ENCODE assay signal across 17 cellular contexts in genomic region chr15:90705212-90705611, GRCh38. TPM values are rescaled to one million over a fixed set of nuclear protein-coding genes. Genes with fewer than 3 reads are reported as not detected.
DNase-seq lines count a peak whose midpoint lies in the region; ATAC-seq and TF ChIP-seq lines count a peak whose summit lies in the region.
"Had no signal": no experiment of that assay in that cellular context is flagged by ENCODE, and none has a peak within 500 bp of the region (broad histone marks: within the 10 kb centered on the region; RNA-seq: fewer than 3 reads in every experiment).

No MANE protein-coding gene starts in this region.

- no peak for ATAC-seq in HCT116
- no peak for ATAC-seq in GM18511 (IDR thresholded peaks at IDR 0.05; ENCODE audit: unreplicated experiment)
- ATAC-seq: CD8-positive, alpha-beta T cell; HepG2 had no signal

- H3K79me2 ChIP-seq in HCT116 (ENCODE audit: insufficient read depth, low read length) (no peaks in the 10 kb centered on the region), neural progenitor cell (ENCODE audit: low read depth) (no peaks in the 10 kb centered on the region), mammary epithelial cell (ENCODE audit: insufficient read depth, low read length) (no peaks in the 10 kb centered on the region)

- peaks cover 4% of the 10 kb centered on the region for H3K9me3 Mint-ChIP-seq in neural progenitor cell

- H3K4me2 ChIP-seq in HCT116 (ENCODE audit: low read length) (no peak overlapping the region), neural progenitor cell (no peak overlapping the region), mammary epithelial cell (ENCODE audit: insufficient read depth, low read depth, low read length) (no peak overlapping the region)
- H3K4me2 ChIP-seq: BLaER1 treated with 17β-estradiol and CSF1 and Interleukin-3, amounts not matched to agents 10 nM and 100 nM had no signal

- POLR2A ChIA-PET in HCT116 (lab: Charles Lee), result no interaction called here

- peaks cover 7% of the 10 kb centered on the region for H3F3A ChIP-seq in neural progenitor cell (ENCODE audit: low read depth)

- TF ChIP-seq CTCF in HCT116 (IDR thresholded peaks at IDR 0.05 in 2 of 3, conservative IDR thresholded peaks at IDR 0.05 in 1 of 3; ENCODE audit: borderline replicate concordance in 1 of 3, insufficient read depth in 1 of 3, low read depth in 2 of 3, low read length in 2 of 3), result no peak
- no peak for TF ChIP-seq CTCF in neural progenitor cell (IDR thresholded peaks at IDR 0.05)
- no peak for TF ChIP-seq CTCF in mammary epithelial cell (conservative IDR thresholded peaks at IDR 0.05 in 1 of 2, IDR thresholded peaks at IDR 0.05 in 1 of 2; ENCODE audit: extremely low read depth in 1 of 2, insufficient read depth in 1 of 2, low read depth in 1 of 2, low read length in 2 of 2)

- in situ Hi-C loops in mammary epithelial cell (cut with MboI; ENCODE audit: low sequenced_read_pairs in 2 of 2), result loop anchor here in 1 of 2 donors (10.0 kb wide), 1 partner anchor 60 kb away; no protein-coding TSS in a partner anchor

- H3K4me1 ChIP-seq in HCT116 (ENCODE audit: control insufficient read depth in 1 of 2, insufficient read depth in 2 of 2, low read length in 2 of 2), result peaks cover 9 to 20% of the 10 kb centered on the region in 2 experiments; a peak in 3 of 4 replicates
- H3K4me1 ChIP-seq in neural progenitor cell, result peaks cover 6% of the 10 kb centered on the region
- no peaks in the 10 kb centered on the region for H3K4me1 ChIP-seq in mammary epithelial cell (ENCODE audit: insufficient read depth, low read length)

- H3K27ac Mint-ChIP-seq in neural progenitor cell, result peak overlapping the region; percentile 1
- H3K27ac Mint-ChIP-seq: B cell; CD8-positive, alpha-beta T cell had no signal

- H3K36me3 ChIP-seq in HCT116 (ENCODE audit: control insufficient read depth in 1 of 2, insufficient read depth in 2 of 2, low read length in 2 of 2) (no peaks in the 10 kb centered on the region), neural progenitor cell (no peaks in the 10 kb centered on the region), mammary epithelial cell (ENCODE audit: insufficient read depth, low read length) (no peaks in the 10 kb centered on the region)

- H3K4me1 Mint-ChIP-seq in neural progenitor cell, result peaks cover 4% of the 10 kb centered on the region
- H3K4me1 Mint-ChIP-seq: B cell had no signal

- WGBS in mammary epithelial cell (ENCODE audit: low coverage, missing lambda C conversion rate), result 100% methylated on average over 3 of the region's 4 CpGs

- H2AFZ ChIP-seq in HCT116 (ENCODE audit: low read depth, low read length, poor library complexity, severe bottlenecking) (no peak overlapping the region), neural progenitor cell (replicated peaks) (no peak overlapping the region), mammary epithelial cell (ENCODE audit: low read depth, low read length) (no peak overlapping the region)

- no peak overlapping the region for H3K4me3 ChIP-seq in HCT116 (replicated peaks in 1 of 2; ENCODE audit: low read depth in 1 of 2, low read length in 2 of 2)
- no peak overlapping the region for H3K4me3 ChIP-seq in neural progenitor cell
- no peak overlapping the region for H3K4me3 ChIP-seq in mammary epithelial cell (replicated peaks in 1 of 3; ENCODE audit: insufficient read depth in 1 of 3, low read depth in 2 of 3, low read length in 3 of 3)
- H3K4me3 ChIP-seq: BLaER1 treated with 17β-estradiol and CSF1 and Interleukin-3, amounts not matched to agents 10 nM and 100 nM had no signal

- peaks cover 22% of the 10 kb centered on the region for H3K36me3 Mint-ChIP-seq in neural progenitor cell

- no peaks in the 10 kb centered on the region for H3K27me3 ChIP-seq in HCT116 (ENCODE audit: insufficient read depth, low read length)
- no peaks in the 10 kb centered on the region for H3K27me3 ChIP-seq in neural progenitor cell
- H3K27me3 ChIP-seq in mammary epithelial cell (ENCODE audit: insufficient read depth, low read length), result no peaks in the 10 kb centered on the region
- H3K27me3 ChIP-seq: BLaER1 treated with 17β-estradiol and CSF1 and Interleukin-3, amounts not matched to agents 10 nM and 100 nM had no signal

- BruUV-seq in HCT116 (replicated peaks; lab: Mats Ljungman, UMichigan) (no TSS peak), mammary epithelial cell (replicated peaks; lab: Mats Ljungman, UMichigan) (no TSS peak)

- H3K9me3 ChIP-seq in HCT116 (ENCODE audit: control insufficient read depth in 1 of 2, insufficient read depth in 1 of 2, low read depth in 1 of 2, low read length in 2 of 2) (no peaks in the 10 kb centered on the region), neural progenitor cell (ENCODE audit: low read depth) (no peaks in the 10 kb centered on the region), mammary epithelial cell (replicated peaks; ENCODE audit: insufficient read depth, low read length) (no peaks in the 10 kb centered on the region)

- dilution Hi-C loops in mammary epithelial cell (cut with HindIII; ENCODE audit: low sequenced_read_pairs), result no loop called here

- no peak for TF ChIP-seq POLR2A in HCT116 (IDR thresholded peaks at IDR 0.05; ENCODE audit: borderline replicate concordance, extremely low read depth, insufficient read depth, insufficient read length)

- DNase-seq in NCI-H345 (lab: John Stamatoyannopoulos, UW) (peak; percentile 17), NCI-H345 treated with DMSO at 0.1 percent for 48 hours (lab: John Stamatoyannopoulos, UW; ENCODE audit: unreplicated experiment) (no peak), HCT116 (ENCODE audit: low read depth, low spot score) (no peak), RPMI8226 (peak; percentile 0), neural progenitor cell (ENCODE audit: low spot score) (no peak), mammary epithelial cell (no peak)
- DNase-seq: 8988T; Calu3; CD8-positive, alpha-beta T cell; DMS79 treated with DMSO at 0.1 percent for 48 hours; GF-D8; GOT3; H7 had no signal

- CTCF ChIA-PET in HCT116 (lab: Charles Lee), result no interaction called here
- CTCF ChIA-PET in mammary epithelial cell (lab: Charles Lee; ENCODE audit: low non-redundant PET), result no interaction called here

- no peaks in the 10 kb centered on the region for H3K9me2 ChIP-seq in HCT116 (ENCODE audit: insufficient read depth)

- intact Hi-C loops in HCT116 (cut with micrococcal nuclease) (no loop called here), mammary epithelial cell (cut with micrococcal nuclease) (no loop called here)

- RAD21 ChIA-PET in HCT116 (lab: Charles Lee; ENCODE audit: low non-redundant PET in 1 of 2, low total read pairs in 2 of 2, uncharacterized antibody in 2 of 2, unreplicated experiment in 2 of 2), result interaction anchor here in 1 of 2 experiments (0.7 kb wide), 1 partner anchor 132 kb away, joined by 3 read pairs; no protein-coding TSS in a partner anchor

- no peak for TF ChIP-seq RAD21 in HCT116 (IDR thresholded peaks at IDR 0.05; ENCODE audit: low read depth)

- H4K20me1 ChIP-seq in HCT116 (ENCODE audit: insufficient read depth) (no peaks in the 10 kb centered on the region), neural progenitor cell (ENCODE audit: low read depth) (peaks cover 5% of the 10 kb centered on the region), mammary epithelial cell (ENCODE audit: insufficient read depth, low read length) (no peaks in the 10 kb centered on the region)
- H4K20me1 ChIP-seq: BLaER1 treated with 17β-estradiol and CSF1 and Interleukin-3, amounts not matched to agents 10 nM and 100 nM had no signal

- H3K27ac ChIP-seq in HCT116 (ENCODE audit: low read depth, low read length), result no peak overlapping the region
- no peak overlapping the region for H3K27ac ChIP-seq in neural progenitor cell
- no peak overlapping the region for H3K27ac ChIP-seq in mammary epithelial cell (ENCODE audit: insufficient read depth, low read depth, low read length)
- H3K27ac ChIP-seq: BLaER1 treated with 17β-estradiol and CSF1 and Interleukin-3, amounts not matched to agents 10 nM and 100 nM had no signal

- H3K27me3 Mint-ChIP-seq in neural progenitor cell (ENCODE audit: insufficient read depth, low read depth), result peaks cover 3% of the 10 kb centered on the region
- H3K27me3 Mint-ChIP-seq: B cell had no signal

- H3K4me3 Mint-ChIP-seq in neural progenitor cell, result no peak overlapping the region
- H3K4me3 Mint-ChIP-seq: B cell; CD8-positive, alpha-beta T cell had no signal

- H3K9ac ChIP-seq in HCT116 (ENCODE audit: low read length), result no peak overlapping the region
- H3K9ac ChIP-seq in neural progenitor cell, result no peak overlapping the region
- H3K9ac ChIP-seq in mammary epithelial cell (ENCODE audit: insufficient read depth, low read length), result no peak overlapping the region
- H3K9ac ChIP-seq: BLaER1 treated with 17β-estradiol and CSF1 and Interleukin-3, amounts not matched to agents 10 nM and 100 nM had no signal

TF ChIP-seq in HCT116, 20 proteins besides CTCF, POLR2A, EP300 and RAD21:
- no peak for TF ChIP-seq POLR2AphosphoS5 (IDR thresholded peaks at IDR 0.05; ENCODE audit: low read depth, low read length)
- no peak for TF ChIP-seq REST (IDR thresholded peaks at IDR 0.05; ENCODE audit: low read depth)
- TF ChIP-seq ZFX (IDR thresholded peaks at IDR 0.05), result 0 out of 2 replicates have a peak, but pooled peaks have one; percentile 13
- no peak for TF ChIP-seq EZH2 (IDR thresholded peaks at IDR 0.05)
TF ChIP-seq in HCT116: peak in this region for 1.

RNA-seq across cellular contexts. Expression of gene BLM, which starts 11.9 kb away (rescaled TPM):
- total RNA-seq in HCT116 (2021; ENCODE audit: unreplicated experiment) (24.6 TPM), neural progenitor cell (ENCODE audit: low replicate concordance) (35.2 and 58.0 TPM in 2 replicates), mammary epithelial cell (1 to 10 TPM in 1 of 2 donors, under 1 TPM in 1; 0.83 to 9.2 TPM)
- polyA plus RNA-seq in HCT116 (2012), result 8.2 and 11.1 TPM in 2 replicates
- polyA plus RNA-seq in mammary epithelial cell, result 4.4 TPM
- 62.5 TPM for polyA minus RNA-seq in mammary epithelial cell

Comparison
In these comparisons a context has a peak if more than half of its experiments do, and no peak if none do; other contexts are left out.
1. DNase-seq: peak in NCI-H345 (single experiment) and RPMI8226 (single experiment); none in NCI-H345 treated with DMSO at 0.1 percent for 48 hours (single experiment), HCT116 (single experiment), neural progenitor cell (single experiment) and mammary epithelial cell (single experiment).